Comparison of ENCODE assay signal across 17 cellular contexts in the genomic region with DNA sequence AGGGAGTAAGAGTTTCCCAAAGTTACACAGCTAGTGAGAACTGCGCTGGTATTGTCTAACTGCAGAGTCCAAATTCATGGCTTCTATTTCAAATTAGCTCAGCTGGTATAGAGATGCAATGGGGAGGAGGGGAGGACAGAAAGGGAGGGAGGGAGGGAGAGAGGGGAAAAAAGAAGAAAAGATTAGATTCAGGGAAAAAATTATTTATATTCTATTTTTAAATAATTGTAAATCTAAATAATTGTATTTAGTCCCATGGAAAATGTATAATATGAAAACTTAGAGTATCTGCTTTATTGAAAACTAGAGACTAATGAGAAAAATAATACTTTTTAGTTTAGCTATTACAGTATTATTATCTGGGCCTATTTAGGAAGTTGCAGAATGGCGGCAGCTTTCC. TPM values are rescaled to one million over a fixed set of nuclear protein-coding genes. Genes with fewer than 3 reads are reported as not detected.
DNase-seq lines count a peak whose midpoint lies in the region; ATAC-seq and TF ChIP-seq lines count a peak whose summit lies in the region.
"Had no signal": no experiment of that assay in that cellular context is flagged by ENCODE, and none has a peak within 500 bp of the region (broad histone marks: within the 10 kb centered on the region; RNA-seq: fewer than 3 reads in every experiment).

No MANE protein-coding gene starts in this region.

- dilution Hi-C loops in IMR-90 (cut with HindIII; ENCODE audit: low sequenced_read_pairs, unreplicated experiment), result no loop called here

- H3K4me2 ChIP-seq in IMR-90 (ENCODE audit: low read depth, low read length), result no peak overlapping the region

- H4K20me1 ChIP-seq in IMR-90 (ENCODE audit: insufficient read depth, low read length), result no peaks in the 10 kb centered on the region

- H2BK120ac ChIP-seq in IMR-90 (ENCODE audit: low read depth, low read length), result no peak overlapping the region

- H3K14ac ChIP-seq in IMR-90 (replicated peaks; ENCODE audit: low read depth, low read length), result no peak overlapping the region

- no peaks in the 10 kb centered on the region for H3K9me1 ChIP-seq in IMR-90 (ENCODE audit: insufficient read depth, low read length)

- H4K8ac ChIP-seq in IMR-90 (ENCODE audit: low read depth in 2 of 2, low read length in 2 of 2), result no peak overlapping the region; a peak in 1 of 4 replicates

- H3K4ac ChIP-seq in IMR-90 (ENCODE audit: low read depth, low read length), result no peak overlapping the region

- in situ Hi-C loops in IMR-90 (cut with MboI; ENCODE audit: low sequenced_read_pairs), result no loop called here

- H2BK20ac ChIP-seq in IMR-90 (ENCODE audit: low read depth, low read length), result peak overlapping the region; percentile 29; the same call in 1 of the 2 replicates

- no peak for TF ChIP-seq POLR2A in IMR-90 (IDR thresholded peaks at IDR 0.05; ENCODE audit: low read depth, low read length)

- no peak overlapping the region for H3K56ac ChIP-seq in IMR-90 (ENCODE audit: extremely low read depth, insufficient read depth, low read length)

- ATAC-seq in IMR-90 (ENCODE audit: low read depth) (no peak), psoas muscle (no peak), left cardiac atrium (no peak), GM21529 (IDR thresholded peaks at IDR 0.05; ENCODE audit: unreplicated experiment) (no peak)
- ATAC-seq: HCT116 had no signal

- H3K79me1 ChIP-seq in IMR-90 (ENCODE audit: low read depth in 1 of 2, low read length in 2 of 2), result no peaks in the 10 kb centered on the region

- no peak overlapping the region for H2AK9ac ChIP-seq in IMR-90 (replicated peaks; ENCODE audit: low read depth, low read length, poor library complexity)

- TF ChIP-seq RAD21 in IMR-90 (IDR thresholded peaks at IDR 0.05; ENCODE audit: low read length), result no peak

- TF ChIP-seq CTCF in Caco-2 (IDR thresholded peaks at IDR 0.05; ENCODE audit: insufficient read depth in 1 of 2, low read depth in 1 of 2, low read length in 1 of 2, severe bottlenecking in 1 of 2, unreplicated experiment in 1 of 2) (no peak), IMR-90 (conservative IDR thresholded peaks at IDR 0.05; ENCODE audit: low read depth, low read length) (no peak), psoas muscle (IDR thresholded peaks at IDR 0.05) (no peak)

- intact Hi-C loops in Caco-2 (cut with micrococcal nuclease; ENCODE audit: unreplicated experiment), result loop anchor here (2.0 to 5.0 kb wide), 2 partner anchors 42 to 382 kb away; no protein-coding TSS in a partner anchor
- intact Hi-C loops in IMR-90 (cut with micrococcal nuclease), result no loop called here
- intact Hi-C loops in psoas muscle (cut with DNase I), result no loop called here
- intact Hi-C loops in left cardiac atrium (cut with DNase I), result loop anchor here in 1 of 2 donors (5.0 kb wide), 1 partner anchor 312 kb away; no protein-coding TSS in a partner anchor

- H3K4me3 Mint-ChIP-seq in Caco-2 (ENCODE audit: unreplicated experiment), result no peak overlapping the region
- H3K4me3 Mint-ChIP-seq: CD4-positive, alpha-beta T cell had no signal

- CTCF ChIA-PET in Caco-2 (lab: Charles Lee), result interaction anchor here (0.9 to 1.7 kb wide), 4 partner anchors 9 to 307 kb away, joined by 3 to 4 read pairs (median 3); no protein-coding TSS in a partner anchor
- CTCF ChIA-PET in IMR-90 (lab: Yijun Ruan, JAX), result interaction anchor here (0.7 kb wide), 1 partner anchor 307 kb away, joined by 3 read pairs; no protein-coding TSS in a partner anchor

- H3K18ac ChIP-seq in IMR-90 (ENCODE audit: low read depth, low read length), result no peak overlapping the region

- DNase-seq in Caco-2 (no peak), IMR-90 (no peak), psoas muscle (no peak), NCI-H1417 (lab: John Stamatoyannopoulos, UW) (no peak), left cardiac atrium (no peak)
- DNase-seq: AML-193; CD4-positive, alpha-beta T cell; DMS153; DMS79; GDM1; GOT3; H7; KBM-7 had no signal

- no peak overlapping the region for H3K9ac ChIP-seq in IMR-90 (ENCODE audit: low read depth, low read length)

- H3K9me3 ChIP-seq in Caco-2 (no peaks in the 10 kb centered on the region), IMR-90 (ENCODE audit: control insufficient read depth, insufficient read depth, low read length) (no peaks in the 10 kb centered on the region), psoas muscle (no peaks in the 10 kb centered on the region)

- H3K23ac ChIP-seq in IMR-90 (ENCODE audit: low read depth, low read length), result no peak overlapping the region

- peak overlapping the region; percentile 65 for H3K27ac Mint-ChIP-seq in Caco-2 (ENCODE audit: unreplicated experiment)
- H3K27ac Mint-ChIP-seq: CD4-positive, alpha-beta T cell had no signal

- no peak overlapping the region for H4K5ac ChIP-seq in IMR-90 (ENCODE audit: low read depth, low read length)

- H3K27me3 Mint-ChIP-seq in Caco-2 (ENCODE audit: insufficient read depth, unreplicated experiment), result no peaks in the 10 kb centered on the region
- H3K27me3 Mint-ChIP-seq: CD4-positive, alpha-beta T cell had no signal

- H3K4me3 ChIP-seq in Caco-2 (ENCODE audit: low read depth, low read length), result no peak overlapping the region
- H3K4me3 ChIP-seq in IMR-90 (ENCODE audit: insufficient read depth, low read depth, low read length), result no peak overlapping the region
- H3K4me3 ChIP-seq in psoas muscle, result no peak overlapping the region

- H3K36me3 ChIP-seq in Caco-2 (ENCODE audit: control insufficient read depth, insufficient read depth, low read length), result no peaks in the 10 kb centered on the region
- no peaks in the 10 kb centered on the region for H3K36me3 ChIP-seq in IMR-90 (ENCODE audit: control insufficient read depth, insufficient read depth, low read length)
- no peaks in the 10 kb centered on the region for H3K36me3 ChIP-seq in psoas muscle (ENCODE audit: insufficient read depth in 1 of 2, low read depth in 1 of 2)

- H4K91ac ChIP-seq in IMR-90 (ENCODE audit: insufficient read depth, low read depth, low read length), result no peak overlapping the region

- H3K27ac ChIP-seq in IMR-90 (ENCODE audit: insufficient read depth, low read length) (no peak overlapping the region), psoas muscle (peak overlapping the region; percentile 67)
- H3K27ac ChIP-seq: C4-2B had no signal

- no CpG with 5 or more reads among the region's 2 CpGs for WGBS in IMR-90 (ENCODE audit: extremely low coverage in 2 of 2, insufficient read length in 1 of 2), 2 experiments
- WGBS in psoas muscle, 3 donors, result 56 to 71% (median 67%) methylated on average over 2 of the region's 2 CpGs

- H2BK15ac ChIP-seq in IMR-90 (ENCODE audit: low read depth, low read length), result no peak overlapping the region

- H2AFZ ChIP-seq in IMR-90 (replicated peaks; ENCODE audit: low read length, poor library complexity), result no peak overlapping the region

- no peaks in the 10 kb centered on the region for H3K9me3 Mint-ChIP-seq in Caco-2 (ENCODE audit: unreplicated experiment)
- H3K9me3 Mint-ChIP-seq: CD4-positive, alpha-beta T cell had no signal

- H3K4me1 ChIP-seq in Caco-2, result peaks cover 50% of the 10 kb centered on the region
- H3K4me1 ChIP-seq in IMR-90 (ENCODE audit: control insufficient read depth, insufficient read depth, low read length), result peaks cover 4% of the 10 kb centered on the region
- H3K4me1 ChIP-seq in psoas muscle, result peaks cover 25% of the 10 kb centered on the region

- H3K27me3 ChIP-seq in Caco-2 (replicated peaks; ENCODE audit: control insufficient read depth, insufficient read depth, low read length) (no peaks in the 10 kb centered on the region), IMR-90 (ENCODE audit: control insufficient read depth, insufficient read depth, low read length) (no peaks in the 10 kb centered on the region), psoas muscle (ENCODE audit: insufficient read depth in 3 of 3, low read length in 2 of 3) (no peaks in the 10 kb centered on the region)

- BruUV-seq in Caco-2 (replicated peaks; lab: Mats Ljungman, UMichigan) (no TSS peak), IMR-90 (replicated peaks; lab: Mats Ljungman, UMichigan) (no TSS peak)

- H2BK5ac ChIP-seq in IMR-90 (ENCODE audit: low read depth, low read length, poor library complexity, severe bottlenecking), result no peak overlapping the region

- H2AK5ac ChIP-seq in IMR-90 (ENCODE audit: low read depth, low read length), result no peak overlapping the region

- peaks cover 8% of the 10 kb centered on the region for H3K36me3 Mint-ChIP-seq in Caco-2 (ENCODE audit: insufficient read depth, unreplicated experiment)

- POLR2A ChIA-PET in Caco-2 (lab: Charles Lee), result interaction anchor here (1.3 kb wide), 1 partner anchor 9 kb away, joined by 13 read pairs; no protein-coding TSS in a partner anchor
- POLR2A ChIA-PET in IMR-90 (lab: Charles Lee; ENCODE audit: unreplicated experiment), result no interaction called here

- H3K4me1 Mint-ChIP-seq in Caco-2 (ENCODE audit: low read depth, unreplicated experiment), result peaks cover 20% of the 10 kb centered on the region

TF ChIP-seq in IMR-90, 13 proteins besides CTCF, POLR2A, EP300 and RAD21:
- no peak for TF ChIP-seq MAFK (IDR thresholded peaks at IDR 0.05; ENCODE audit: low read depth, low read length)

RNA-seq across cellular contexts. Expression of a gene that starts 37.3 kb away (rescaled TPM):
- total RNA-seq in Caco-2 (2022) (0.51 and 1.2 TPM in 2 replicates), IMR-90 (2012; rRNA removed) (under 0.01 TPM in 1 of 2 replicates, not detected in the other), psoas muscle (1 to 10 TPM; 1.2 to 8.5 (median 2.9) TPM), left cardiac atrium (10 to 100 TPM; 12.4 to 23.7 TPM)
- polyA plus RNA-seq in IMR-90 (2012; rRNA removed) (0.07 TPM in 1 of 2 replicates, not detected in the other), psoas muscle (1 to 10 TPM; 4.5 to 8.4 (median 4.5) TPM)
- not detected in 2 replicates for polyA plus RNA-seq in IMR-90 (2012; cell fraction: cytosol; rRNA removed)
- polyA plus RNA-seq in IMR-90 (2012; cell fraction: nucleus; rRNA removed; ENCODE audit: low replicate concordance), result 0.05 and 0.07 TPM in 2 replicates
- total RNA-seq: CD4-positive, alpha-beta T cell; Daoy; H7 had no signal
